8 cellular contexts compared by ENCODE assay signal in genomic region chr1:156727492-156727891, GRCh38. TPM values are rescaled to one million over a fixed set of nuclear protein-coding genes. Genes with fewer than 3 reads are reported as not detected.
DNase-seq lines count a peak whose midpoint lies in the region; ATAC-seq, FAIRE-seq and TF ChIP-seq lines count a peak whose summit lies in the region.

No MANE protein-coding gene starts in this region.

- POLR2A ChIA-PET in Panc1 (lab: Charles Lee): no interaction called here

- intact Hi-C loops in Panc1 (cut with micrococcal nuclease; ENCODE audit: unreplicated experiment): loop anchor here (2.0 kb wide), 1 partner anchor 131 kb away; the partner anchor contains the start of gene INSRR

- CTCF ChIA-PET in Panc1 (lab: Charles Lee): interaction anchor here (0.6 to 2.8 kb wide), 9 partner anchors 14 to 163 kb away, joined by 3 to 118 read pairs (median 3); partner anchors contain the start of genes CRABP2, INSRR and MRPL24

- no peak for FAIRE-seq in RCC 7860 (lab: Jason Lieb, UNC)

- H3K27me3 ChIP-seq in GM06990 (replicated peaks; ENCODE audit: control insufficient read depth, insufficient read depth, low read length): no peaks in the 10 kb centered on the region
- H3K27me3 ChIP-seq in Panc1 (ENCODE audit: control insufficient read depth, insufficient read depth, low read length): no peaks in the 10 kb centered on the region
- no peaks in the 10 kb centered on the region for H3K27me3 ChIP-seq in rectal smooth muscle tissue (ENCODE audit: control insufficient read depth, insufficient read depth, low read length)

- TF ChIP-seq CTCF in GM06990 (IDR thresholded peaks at IDR 0.05; ENCODE audit: insufficient read depth, low read length, poor library complexity, severe bottlenecking) (no peak), Panc1 (IDR thresholded peaks at IDR 0.05) (no peak), fibroblast of pulmonary artery (IDR thresholded peaks at IDR 0.05; ENCODE audit: low read length, missing control alignments) (no peak)

- no peak for ATAC-seq in Panc1
- no peak for ATAC-seq in HG02884 (IDR thresholded peaks at IDR 0.05; ENCODE audit: unreplicated experiment)
- ATAC-seq in HG02938 (IDR thresholded peaks at IDR 0.05; ENCODE audit: unreplicated experiment): no peak

- H3K4me1 ChIP-seq in Panc1 (ENCODE audit: control insufficient read depth, insufficient read depth, low read length): peaks cover 24% of the 10 kb centered on the region
- peaks cover 28% of the 10 kb centered on the region for H3K4me1 ChIP-seq in rectal smooth muscle tissue (ENCODE audit: control insufficient read depth, insufficient read depth, low read length)

- H3K4me3 ChIP-seq in GM06990 (replicated peaks; ENCODE audit: low read depth, low read length) (peak overlapping the region; percentile 100), Panc1 (ENCODE audit: low read depth in 2 of 2, low read length in 2 of 2) (peak overlapping the region; percentile 87 to 99), fibroblast of pulmonary artery (replicated peaks; ENCODE audit: low read depth, low read length) (peak overlapping the region; percentile 99), rectal smooth muscle tissue (ENCODE audit: low read length) (peak overlapping the region; percentile 89)

- peak overlapping the region; percentile 94 for H3K9ac ChIP-seq in rectal smooth muscle tissue (ENCODE audit: low read length)

- BruUV-seq in Panc1 (replicated peaks; lab: Mats Ljungman, UMichigan): no TSS peak

- in situ Hi-C loops in Panc1 (cut with HindIII; ENCODE audit: low pct_unique_long_range_greater_than_20kb, low sequenced_read_pairs): no loop called here

- DNase-seq in GM06990 (ENCODE audit: extremely low read depth, insufficient read length) (no peak), Panc1 (ENCODE audit: low read depth, low spot score) (no peak), fibroblast of pulmonary artery (ENCODE audit: low read depth) (no peak), GM19240 (ENCODE audit: insufficient read length, low spot score) (no peak), RCC 7860 (ENCODE audit: low spot score) (no peak)

- H3K27ac ChIP-seq in Panc1 (ENCODE audit: low read length) (peak overlapping the region; percentile 97), rectal smooth muscle tissue (ENCODE audit: low read depth, low read length) (peak overlapping the region; percentile 98)

- no peaks in the 10 kb centered on the region for H3K9me3 ChIP-seq in Panc1 (ENCODE audit: control insufficient read depth, insufficient read depth, low read depth, low read length)

- H3K36me3 ChIP-seq in GM06990 (ENCODE audit: control insufficient read depth, insufficient read depth, low read length) (peaks cover 22% of the 10 kb centered on the region), Panc1 (ENCODE audit: control insufficient read depth, insufficient read depth, low read length) (peaks cover 15% of the 10 kb centered on the region), rectal smooth muscle tissue (ENCODE audit: control insufficient read depth, insufficient read depth, low read length) (peaks cover 25% of the 10 kb centered on the region)

RNA-seq across cellular contexts. Expression of gene METTL25B, which starts 0.8 kb away (rescaled TPM):
- total RNA-seq in Panc1 (2021; ENCODE audit: unreplicated experiment): 32.8 TPM
- 37.7 TPM for polyA plus RNA-seq in Panc1 (2012; ENCODE audit: insufficient read length)

RNA-seq across cellular contexts. Expression of gene ISG20L2, which starts 1.1 kb away (rescaled TPM):
- 40.6 TPM for total RNA-seq in Panc1 (2021; ENCODE audit: unreplicated experiment)
- 26.9 TPM for polyA plus RNA-seq in Panc1 (2012; ENCODE audit: insufficient read length)

RNA-seq across cellular contexts. Expression of gene MRPL24, which starts 13.4 kb away (rescaled TPM):
- 80.4 TPM for total RNA-seq in Panc1 (2021; ENCODE audit: unreplicated experiment)
- polyA plus RNA-seq in Panc1 (2012; ENCODE audit: insufficient read length): 109 TPM

RNA-seq across cellular contexts. Expression of gene CRABP2, which starts 22.1 kb away (rescaled TPM):
- total RNA-seq in Panc1 (2021; ENCODE audit: unreplicated experiment): 1,115 TPM
- 1,502 TPM for polyA plus RNA-seq in Panc1 (2012; ENCODE audit: insufficient read length)

RNA-seq across cellular contexts. Expression of gene HDGF, which starts 24.0 kb away (rescaled TPM):
- 325 TPM for total RNA-seq in Panc1 (2021; ENCODE audit: unreplicated experiment)
- 302 TPM for polyA plus RNA-seq in Panc1 (2012; ENCODE audit: insufficient read length)
